9 cellular contexts compared by ENCODE assay signal in the genomic region with DNA sequence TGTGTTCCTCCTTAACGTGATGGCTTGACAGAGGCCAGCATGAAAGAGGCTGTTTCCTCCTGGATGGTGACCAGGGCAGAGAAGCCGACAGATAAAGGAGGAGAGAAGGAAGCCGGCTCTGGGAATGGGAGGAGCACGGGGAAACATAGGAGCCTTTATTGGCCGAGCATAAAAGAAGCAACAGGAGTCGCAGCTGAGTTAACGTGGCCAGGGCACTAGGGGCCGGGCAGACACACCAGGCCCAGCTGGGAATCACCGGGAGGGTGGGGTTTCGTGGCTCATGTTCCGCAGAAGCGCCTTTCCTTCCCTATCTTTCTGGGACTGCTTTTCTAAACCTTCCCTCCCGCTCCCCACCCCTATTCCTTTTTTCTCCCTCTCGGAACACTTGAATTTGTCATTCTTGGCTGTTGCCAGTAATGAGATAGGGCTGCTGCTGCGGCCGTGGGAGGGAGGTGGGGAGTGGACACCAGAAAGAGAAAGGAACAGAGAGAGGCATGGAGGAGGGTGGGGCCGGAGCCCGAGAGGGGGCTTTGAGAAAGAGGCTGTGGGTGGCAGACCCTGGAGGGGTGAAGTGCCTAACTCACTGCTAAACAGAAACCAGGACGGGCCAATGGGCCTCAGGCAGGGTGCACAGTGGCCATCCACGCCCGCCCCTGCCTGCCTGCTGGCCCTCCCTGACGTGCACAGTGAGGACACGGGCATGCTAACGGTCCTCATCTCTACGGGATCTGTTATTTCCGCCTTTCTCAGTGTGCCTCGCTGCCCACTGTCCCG.
DNase-seq lines count a peak whose midpoint lies in the region; ATAC-seq, FAIRE-seq and TF ChIP-seq lines count a peak whose summit lies in the region.
"Had no signal": no experiment of that assay in that cellular context is flagged by ENCODE, and none has a peak within 500 bp of the region (broad histone marks: within the 10 kb centered on the region; RNA-seq: fewer than 3 reads in every experiment).

No MANE protein-coding gene starts in this region.

- no peaks in the 10 kb centered on the region for H3K27me3 Mint-ChIP-seq in Calu3 (ENCODE audit: unreplicated experiment)

- no peak overlapping the region for H3K14ac ChIP-seq in trophoblast cell (ENCODE audit: low read length)

- no peaks in the 10 kb centered on the region for H3K36me3 ChIP-seq in trophoblast cell (ENCODE audit: control insufficient read depth in 1 of 2, insufficient read depth in 2 of 2, low read length in 2 of 2)

- in situ Hi-C loops in G401 (cut with HindIII; ENCODE audit: low sequenced_read_pairs) = no loop called here

- H3K27ac Mint-ChIP-seq in Calu3 (ENCODE audit: unreplicated experiment) = peak overlapping the region; percentile 9

- H3K23ac ChIP-seq in trophoblast cell (ENCODE audit: low read length) = no peak overlapping the region

- H2BK12ac ChIP-seq in trophoblast cell (ENCODE audit: low read length) = no peak overlapping the region

- H3K9me3 Mint-ChIP-seq in Calu3 (ENCODE audit: low read depth, unreplicated experiment) = no peaks in the 10 kb centered on the region

- TF ChIP-seq CTCF in Calu3 (IDR thresholded peaks at IDR 0.05; ENCODE audit: unreplicated experiment) = no peak

- no peak overlapping the region for H3K9ac ChIP-seq in trophoblast cell (ENCODE audit: low read length)

- no peaks in the 10 kb centered on the region for H3K9me3 ChIP-seq in trophoblast cell (ENCODE audit: insufficient read depth, low read depth, low read length)

- no peak overlapping the region for H3K4me3 ChIP-seq in trophoblast cell (ENCODE audit: low read depth, low read length)

- intact Hi-C loops in Calu3 (cut with micrococcal nuclease; ENCODE audit: unreplicated experiment) (no loop called here), Right ventricle myocardium superior (cut with DNase I) (no loop called here)

- H3K27me3 ChIP-seq in trophoblast cell (ENCODE audit: insufficient read depth, low read length) = no peaks in the 10 kb centered on the region

- ATAC-seq in Right ventricle myocardium superior (ENCODE audit: poor library complexity) = peak; percentile 91

- H2BK120ac ChIP-seq in trophoblast cell (ENCODE audit: insufficient read depth, low read length, poor library complexity) = no peak overlapping the region

- H4K12ac ChIP-seq in trophoblast cell (ENCODE audit: low read depth, low read length) = no peak overlapping the region

- H3K36me3 Mint-ChIP-seq in Calu3 (ENCODE audit: insufficient read depth, unreplicated experiment) = peaks cover 14% of the 10 kb centered on the region

- no peaks in the 10 kb centered on the region for H3K4me1 ChIP-seq in trophoblast cell (ENCODE audit: control insufficient read depth in 1 of 2, insufficient read depth in 2 of 2, low read length in 2 of 2)

- H3K79me2 ChIP-seq in trophoblast cell (ENCODE audit: control insufficient read depth, insufficient read depth, low read length, poor library complexity) = no peaks in the 10 kb centered on the region

- H4K91ac ChIP-seq in trophoblast cell (ENCODE audit: low read depth, low read length) = no peak overlapping the region

- no peak for FAIRE-seq in RCC 7860 (lab: Jason Lieb, UNC)
- FAIRE-seq: TTC549 had no signal

- H2AK5ac ChIP-seq in trophoblast cell (ENCODE audit: low read length) = no peak overlapping the region

- no TSS peak for BruUV-seq in Calu3 (replicated peaks; lab: Mats Ljungman, UMichigan)

- no peaks in the 10 kb centered on the region for H3K79me1 ChIP-seq in trophoblast cell (ENCODE audit: low read length)

- H3K4ac ChIP-seq in trophoblast cell (ENCODE audit: low read depth, low read length) = no peak overlapping the region

- CTCF ChIA-PET in Calu3 (lab: Charles Lee) = interaction anchor here (0.6 kb wide), 1 partner anchor 266 kb away, joined by 4 read pairs; no protein-coding TSS in a partner anchor

- no peak overlapping the region for H4K8ac ChIP-seq in trophoblast cell (ENCODE audit: low read depth, low read length)

- no peak overlapping the region for H3K27ac ChIP-seq in trophoblast cell (ENCODE audit: low read depth, low read length)

- H2AFZ ChIP-seq in trophoblast cell (ENCODE audit: insufficient read depth, low read length, poor library complexity) = peak overlapping the region; percentile 1

- peak; percentile 41 for DNase-seq in Calu3
- DNase-seq in SW480 (ENCODE audit: low spot score) = peak; percentile 17
- peak; percentile 51 for DNase-seq in Right ventricle myocardium superior
- DNase-seq in trophoblast cell = no peak
- no peak for DNase-seq in G401 (ENCODE audit: low spot score)
- DNase-seq in HUDEP-2 (lab: John Stamatoyannopoulos, UW; ENCODE audit: unreplicated experiment in 76 of 76) = no peak
- no peak for DNase-seq in T-helper 9 cell
- DNase-seq in RCC 7860 (ENCODE audit: low spot score) = no peak

- H3K4me2 ChIP-seq in trophoblast cell (ENCODE audit: low read length) = no peak overlapping the region

- no peak overlapping the region for H2BK5ac ChIP-seq in trophoblast cell (ENCODE audit: low read depth, low read length, poor library complexity)

- H3K4me3 Mint-ChIP-seq in Calu3 (ENCODE audit: low read depth, unreplicated experiment) = no peak overlapping the region

- H3K4me1 Mint-ChIP-seq in Calu3 (ENCODE audit: low read depth, unreplicated experiment) = peaks cover 76% of the 10 kb centered on the region

- WGBS in trophoblast cell (ENCODE audit: extremely low coverage, insufficient coverage, insufficient read length) = no CpG with 5 or more reads among the region's 28 CpGs

- no peak overlapping the region for H3K18ac ChIP-seq in trophoblast cell (ENCODE audit: low read length)

Comparison
In these comparisons a context has a peak if more than half of its experiments do, and no peak if none do; other contexts are left out.
1. DNase-seq: peak in Calu3 (single experiment), SW480 (single experiment) and Right ventricle myocardium superior (single experiment); none in trophoblast cell (0 of 2), G401 (single experiment), HUDEP-2 (0 of 76), T-helper 9 cell (single experiment) and RCC 7860 (single experiment).